14 cellular contexts compared by ENCODE assay signal in the genomic region with DNA sequence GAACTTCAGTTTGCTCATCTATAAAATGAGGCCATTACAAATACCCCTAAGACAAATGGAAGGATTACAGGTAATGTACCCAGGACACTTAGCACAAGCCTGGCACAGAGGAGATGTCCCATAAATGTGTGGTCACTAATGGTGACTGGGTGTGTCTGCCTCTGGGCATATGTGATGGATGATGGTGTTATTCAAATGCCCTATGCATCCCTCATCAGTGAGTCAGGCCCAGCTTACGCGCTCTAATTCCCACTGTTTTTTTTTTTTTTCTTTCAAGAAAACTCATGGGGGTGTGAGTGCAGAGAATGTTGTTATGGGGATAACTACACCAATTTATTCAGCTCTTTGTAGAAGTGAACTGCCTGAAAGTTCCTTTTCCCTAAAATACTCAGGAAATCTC. TPM values are rescaled to one million over a fixed set of nuclear protein-coding genes. Genes with fewer than 3 reads are reported as not detected.
A peak's percentile ranks its signal among the peaks of the same experiment; 100 is the strongest.
DNase-seq lines count a peak whose midpoint lies in the region; ATAC-seq, FAIRE-seq and TF ChIP-seq lines count a peak whose summit lies in the region.
"Had no signal": no experiment of that assay in that cellular context is flagged by ENCODE, and none has a peak within 500 bp of the region (broad histone marks: within the 10 kb centered on the region; RNA-seq: fewer than 3 reads in every experiment).

No MANE protein-coding gene starts in this region.

- no peak for FAIRE-seq in urothelium cell line (lab: Jason Lieb, UNC)
- FAIRE-seq: TTC549 had no signal

- TF ChIP-seq POLR2A in heart left ventricle (IDR thresholded peaks at IDR 0.05): no peak

- no peaks in the 10 kb centered on the region for H3K9me3 ChIP-seq in right atrium auricular region
- H3K9me3 ChIP-seq in heart left ventricle: no peaks in the 10 kb centered on the region

- H3K27ac ChIP-seq in right atrium auricular region (no peak overlapping the region), heart left ventricle (no peak overlapping the region), foreskin keratinocyte (peak overlapping the region; percentile 70)

- intact Hi-C loops in heart left ventricle (cut with DNase I): loop anchor here in 9 of 10 donors (5.0 to 10.0 kb wide), 5 partner anchors 116 to 236 kb away; a partner anchor contains a TSS

- 98 to 100% (median 99%) methylated on average over 2 of the region's 2 CpGs for WGBS in heart left ventricle, 4 donors

- H3K27me3 ChIP-seq in right atrium auricular region (no peaks in the 10 kb centered on the region), heart left ventricle (peaks cover 0 to 5% (median 0%) of the 10 kb centered on the region in 9 donors), foreskin keratinocyte (peaks cover 5% of the 10 kb centered on the region)

- DNase-seq in right atrium auricular region (ENCODE audit: low spot score): peak; percentile 13
- no peak for DNase-seq in heart left ventricle
- DNase-seq in amniotic epithelial cell (ENCODE audit: low read depth): peak; percentile 85
- peak; percentile 67 to 88 for DNase-seq in foreskin keratinocyte
- DNase-seq in urothelium cell line (ENCODE audit: low spot score): peak; percentile 43
- no peak for DNase-seq in NCI-H524 treated with DMSO at 0.1 percent for 48 hours (lab: John Stamatoyannopoulos, UW)
- DNase-seq in germinal center (ENCODE audit: low spot score): no peak
- DNase-seq: dermis blood vessel endothelial cell, DMS53, GOT3, NCI-H446, RPMI8226 had no signal

- ATAC-seq in heart left ventricle (no peak), foreskin keratinocyte (peak; percentile 72), HG03457 (IDR thresholded peaks at IDR 0.05; ENCODE audit: unreplicated experiment) (no peak)

- no peaks in the 10 kb centered on the region for H3K36me3 ChIP-seq in right atrium auricular region
- H3K36me3 ChIP-seq in heart left ventricle: no peaks in the 10 kb centered on the region

- TF ChIP-seq CTCF in right atrium auricular region (IDR thresholded peaks at IDR 0.05) (no peak), heart left ventricle (IDR thresholded peaks at IDR 0.05) (no peak), foreskin keratinocyte (conservative IDR thresholded peaks at IDR 0.05) (no peak)

- peaks cover 0 to 9% of the 10 kb centered on the region in 2 donors for H3K4me1 ChIP-seq in right atrium auricular region
- H3K4me1 ChIP-seq in heart left ventricle: peaks cover 0 to 16% (median 7%) of the 10 kb centered on the region in 12 donors
- H3K4me1 ChIP-seq in foreskin keratinocyte: peaks cover 23% of the 10 kb centered on the region

- H3K4me3 ChIP-seq in right atrium auricular region: no peak overlapping the region
- no peak overlapping the region for H3K4me3 ChIP-seq in heart left ventricle

RNA-seq across cellular contexts. Expression of a gene that starts 23.6 kb away (rescaled TPM):
- total RNA-seq in right atrium auricular region (1 to 10 TPM; 1.3 to 3.6 TPM), heart left ventricle (1 to 10 TPM in 4 of 9 donors, under 1 TPM in 4, not detected in 1; 0.32 to 7.7 (median 1.4) TPM), foreskin keratinocyte (66.4 and 88.7 TPM in 2 replicates)
- polyA plus RNA-seq in heart left ventricle (under 1 TPM; 0.23 to 0.54 TPM), foreskin keratinocyte (23.1 and 38.2 TPM in 2 replicates)

Comparison
In these comparisons a context has a peak if more than half of its experiments do, and no peak if none do; other contexts are left out.
1. DNase-seq: peak in right atrium auricular region (single experiment), amniotic epithelial cell (single experiment), foreskin keratinocyte (2 of 2) and urothelium cell line (single experiment); none in heart left ventricle (0 of 5), NCI-H524 treated with DMSO at 0.1 percent for 48 hours (single experiment) and germinal center (single experiment).